ENCODE assay signal across 22 cellular contexts in the genomic region with DNA sequence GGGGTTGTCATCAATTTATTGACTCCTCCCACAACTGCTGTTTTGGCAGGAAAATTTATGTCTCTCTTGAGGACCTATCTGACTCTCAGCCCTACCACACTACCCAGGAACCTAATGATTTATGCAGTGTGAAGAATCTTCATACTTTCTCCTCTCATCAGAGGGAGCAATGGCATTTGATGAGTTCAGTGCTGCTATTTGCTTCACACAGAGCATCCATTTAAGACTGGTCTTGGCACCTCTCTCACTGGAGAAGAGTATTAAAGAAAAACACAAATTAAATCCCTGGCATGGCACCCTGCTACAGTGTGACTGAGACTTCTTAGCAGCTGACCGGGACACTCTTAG.
DNase-seq lines count a peak whose midpoint lies in the region; ATAC-seq, FAIRE-seq and TF ChIP-seq lines count a peak whose summit lies in the region.
"Had no signal": no experiment of that assay in that cellular context is flagged by ENCODE, and none has a peak within 500 bp of the region (broad histone marks: within the 10 kb centered on the region; RNA-seq: fewer than 3 reads in every experiment).

No MANE protein-coding gene starts in this region.

- no peak overlapping the region for H3K4me3 ChIP-seq in BLaER1 treated with 17β-estradiol and CSF1 and Interleukin-3, amounts not matched to agents 10 nM and 100 nM
- no peak overlapping the region for H3K4me3 ChIP-seq in KMS-11 (IDR thresholded peaks at IDR 0.05; ENCODE audit: insufficient read depth, low read depth, low read length)
- no peak overlapping the region for H3K4me3 ChIP-seq in fibroblast of mammary gland (ENCODE audit: control insufficient read depth, low read depth, low read length)
- H3K4me3 ChIP-seq in skeletal muscle cell (ENCODE audit: low read depth, low read length): no peak overlapping the region
- no peak overlapping the region for H3K4me3 ChIP-seq in kidney (ENCODE audit: low read length in 2 of 2)
- H3K4me3 ChIP-seq: MG63, PC-9 had no signal

- H3K4me1 ChIP-seq in BLaER1 treated with 17β-estradiol and CSF1 and Interleukin-3, amounts not matched to agents 10 nM and 100 nM: peaks cover 19 to 99% (median 39%) of the 10 kb centered on the region in 10 experiments
- H3K4me1 ChIP-seq in KMS-11 (ENCODE audit: low read depth, poor library complexity, severe bottlenecking) (peaks cover 74% of the 10 kb centered on the region), kidney (ENCODE audit: control insufficient read depth in 1 of 2, insufficient read depth in 1 of 2, low read depth in 1 of 2, low read length in 2 of 2) (peaks cover 0 to 5% of the 10 kb centered on the region in 2 donors)

- intact Hi-C loops in kidney (cut with DNase I): no loop called here
- intact Hi-C loops in Right ventricle myocardium superior (cut with DNase I): no loop called here

- H3K36me3 ChIP-seq in BLaER1 treated with 17β-estradiol and CSF1 and Interleukin-3, amounts not matched to agents 10 nM and 100 nM: no peaks in the 10 kb centered on the region
- no peaks in the 10 kb centered on the region for H3K36me3 ChIP-seq in KMS-11 (ENCODE audit: insufficient read depth)
- no peaks in the 10 kb centered on the region for H3K36me3 ChIP-seq in kidney (ENCODE audit: control insufficient read depth in 1 of 2, insufficient read depth in 2 of 2, low read length in 2 of 2)
- H3K36me3 ChIP-seq: MG63 had no signal

- H2AFZ ChIP-seq in KMS-11 (ENCODE audit: low read depth): no peak overlapping the region
- H2AFZ ChIP-seq: PC-9 had no signal

- no peak for FAIRE-seq in kidney (lab: Jason Lieb, UNC)
- FAIRE-seq: A204.1, D721Med had no signal

- peak overlapping the region in 5 of 11 experiments; percentile 13 to 69 (median 62); a peak in 6 of 22 replicates for H3K27ac ChIP-seq in BLaER1 treated with 17β-estradiol and CSF1 and Interleukin-3, amounts not matched to agents 10 nM and 100 nM
- H3K27ac ChIP-seq in KMS-11 (no peak overlapping the region), kidney (ENCODE audit: low read depth in 2 of 2, low read length in 2 of 2) (no peak overlapping the region)
- H3K27ac ChIP-seq: HL-60, PC-9, RWPE1 had no signal

- peaks cover 44% of the 10 kb centered on the region; the same call in 1 of the 2 replicates for H3K79me2 ChIP-seq in KMS-11 (ENCODE audit: insufficient read depth, low read depth)

- DNase-seq in fibroblast of mammary gland (ENCODE audit: low read depth) (peak; percentile 68), skeletal muscle cell (ENCODE audit: low read depth) (peak; percentile 48), kidney (no peak), Right ventricle myocardium superior (no peak)
- DNase-seq: C1 segment of cervical spinal cord; CD8-positive, alpha-beta memory T cell; H9; Kasumi-1; MG63; NCI-H1092; NCI-H1436 treated with DMSO at 0.1 percent for 48 hours; NCI-H2081; NCI-H345; NCI-H524 treated with DMSO at 0.1 percent for 48 hours; PC-9 had no signal

- H3K9ac ChIP-seq in BLaER1 treated with 17β-estradiol and CSF1 and Interleukin-3, amounts not matched to agents 10 nM and 100 nM: peak overlapping the region in 3 of 11 experiments; percentile 24 to 41 (median 40); a peak in 2 of 22 replicates
- H3K9ac ChIP-seq in KMS-11 (no peak overlapping the region), kidney (ENCODE audit: low read length in 2 of 2) (no peak overlapping the region)

- no peak for TF ChIP-seq CTCF in KMS-11 (conservative IDR thresholded peaks at IDR 0.05; ENCODE audit: low read depth, low read length)
- TF ChIP-seq CTCF in fibroblast of mammary gland (conservative IDR thresholded peaks at IDR 0.05; ENCODE audit: control insufficient read depth, insufficient read depth, low read depth, low read length): no peak
- no peak for TF ChIP-seq CTCF in kidney (IDR thresholded peaks at IDR 0.05; ENCODE audit: borderline replicate concordance, extremely low read depth, insufficient read depth)

- no peaks in the 10 kb centered on the region for H3K27me3 ChIP-seq in BLaER1 treated with 17β-estradiol and CSF1 and Interleukin-3, amounts not matched to agents 10 nM and 100 nM
- H3K27me3 ChIP-seq in KMS-11 (ENCODE audit: insufficient read depth, low read depth): no peaks in the 10 kb centered on the region
- H3K27me3 ChIP-seq: MG63 had no signal

- no peaks in the 10 kb centered on the region for H3K9me3 ChIP-seq in BLaER1 treated with 17β-estradiol and CSF1 and Interleukin-3, amounts not matched to agents 10 nM and 100 nM (replicated peaks in 1 of 11)
- H3K9me3 ChIP-seq in kidney (ENCODE audit: control insufficient read depth in 1 of 2, low read length in 2 of 2): no peaks in the 10 kb centered on the region
- H3K9me3 ChIP-seq: MG63 had no signal

- no peaks in the 10 kb centered on the region for H4K20me1 ChIP-seq in BLaER1 treated with 17β-estradiol and CSF1 and Interleukin-3, amounts not matched to agents 10 nM and 100 nM
- no peaks in the 10 kb centered on the region for H4K20me1 ChIP-seq in KMS-11 (ENCODE audit: insufficient read depth)

- peak overlapping the region in 10 of 11 experiments; percentile 19 to 80 (median 64); a peak in 17 of 22 replicates for H3K4me2 ChIP-seq in BLaER1 treated with 17β-estradiol and CSF1 and Interleukin-3, amounts not matched to agents 10 nM and 100 nM
- peak overlapping the region; percentile 7; the same call in 1 of the 2 replicates for H3K4me2 ChIP-seq in KMS-11
- H3K4me2 ChIP-seq: PC-9 had no signal

- ATAC-seq in HG03175 (IDR thresholded peaks at IDR 0.05; ENCODE audit: unreplicated experiment) (no peak), Right ventricle myocardium superior (ENCODE audit: poor library complexity) (no peak)

Comparison
In these comparisons a context has a peak if more than half of its experiments do, and no peak if none do; other contexts are left out.
1. DNase-seq: peak in fibroblast of mammary gland (single experiment) and skeletal muscle cell (single experiment); none in kidney (single experiment) and Right ventricle myocardium superior (single experiment).